29 cellular contexts compared by ENCODE assay signal in genomic region chr5:30605693-30606268, GRCh38.
DNase-seq lines count a peak whose midpoint lies in the region; ATAC-seq and TF ChIP-seq lines count a peak whose summit lies in the region.
"Had no signal": no experiment of that assay in that cellular context is flagged by ENCODE, and none has a peak within 500 bp of the region (broad histone marks: within the 10 kb centered on the region; RNA-seq: fewer than 3 reads in every experiment).

No MANE protein-coding gene starts in this region.

- no peak overlapping the region for H3K4me3 Mint-ChIP-seq in activated T-cell treated with anti-CD3 and anti-CD28 coated beads, Interleukin-2, amount 50 U/mL, for 4 hours
- H3K4me3 Mint-ChIP-seq: activated naive CD4-positive, alpha-beta T cell treated with anti-CD3 and anti-CD28 coated beads for 36 hours; CD8-positive, alpha-beta memory T cell; central memory CD8-positive, alpha-beta T cell; natural killer cell had no signal

- H4K20me1 ChIP-seq in PC-3 (ENCODE audit: low read length): no peaks in the 10 kb centered on the region

- 19% methylated on average over 2 of the region's 2 CpGs for WGBS in liver

- H3K4me3 ChIP-seq in PC-3 (ENCODE audit: low read length) (no peak overlapping the region), liver (ENCODE audit: low read depth in 1 of 3, low read length in 3 of 3) (no peak overlapping the region)
- H3K4me3 ChIP-seq: body of pancreas, esophagus muscularis mucosa, lung, psoas muscle, transverse colon had no signal

- TF ChIP-seq CTCF in PC-3 (conservative IDR thresholded peaks at IDR 0.05; ENCODE audit: low read depth, low read length) (no peak), liver (IDR thresholded peaks at IDR 0.05; ENCODE audit: low read depth, low read length, missing input control) (no peak)

- CTCF ChIA-PET in PC-3 (lab: Charles Lee): no interaction called here

- H3K36me3 Mint-ChIP-seq in activated T-cell treated with anti-CD3 and anti-CD28 coated beads, Interleukin-2, amount 50 U/mL, for 4 hours (ENCODE audit: insufficient read depth): no peaks in the 10 kb centered on the region
- H3K36me3 Mint-ChIP-seq: CD8-positive, alpha-beta memory T cell; natural killer cell had no signal

- ATAC-seq in PC-3 (peak; percentile 49; the same call in 1 of the 2 replicates), GM19467 (IDR thresholded peaks at IDR 0.05; ENCODE audit: unreplicated experiment) (no peak)
- no peak for ATAC-seq in activated T-cell treated with anti-CD3 and anti-CD28 coated beads, Interleukin-2, amount 50 U/mL, for 4 hours
- ATAC-seq: body of pancreas, natural killer cell, psoas muscle had no signal

- H2AFZ ChIP-seq in PC-3 (ENCODE audit: low read length): no peak overlapping the region

- intact Hi-C loops in PC-3 (cut with micrococcal nuclease): no loop called here

- H3K36me3 ChIP-seq in PC-3 (ENCODE audit: low read depth, low read length) (no peaks in the 10 kb centered on the region), liver (ENCODE audit: control insufficient read depth in 4 of 4, insufficient read depth in 3 of 4, low read depth in 1 of 4, low read length in 3 of 4) (no peaks in the 10 kb centered on the region)
- H3K36me3 ChIP-seq: esophagus muscularis mucosa, transverse colon had no signal

- no peaks in the 10 kb centered on the region for H3F3A ChIP-seq in PC-3 (ENCODE audit: low read length, unreplicated experiment)

- H3K9me3 ChIP-seq in PC-3 (ENCODE audit: low read length) (no peaks in the 10 kb centered on the region), liver (ENCODE audit: control insufficient read depth in 4 of 4, low read length in 3 of 4) (no peaks in the 10 kb centered on the region)
- H3K9me3 ChIP-seq: body of pancreas, esophagus muscularis mucosa, psoas muscle, transverse colon had no signal

- no peaks in the 10 kb centered on the region for H3K4me1 ChIP-seq in PC-3 (ENCODE audit: insufficient read depth, low read length)
- H3K4me1 ChIP-seq in liver (ENCODE audit: control insufficient read depth in 4 of 4, insufficient read depth in 4 of 4, low read length in 3 of 4): peaks cover 0 to 38% (median 28%) of the 10 kb centered on the region in 4 donors
- H3K4me1 ChIP-seq: body of pancreas, esophagus muscularis mucosa, psoas muscle, transverse colon had no signal

- H3K27me3 ChIP-seq in PC-3 (ENCODE audit: low read length) (no peaks in the 10 kb centered on the region), liver (ENCODE audit: control insufficient read depth in 4 of 4, insufficient read depth in 4 of 4, low read length in 3 of 4) (no peaks in the 10 kb centered on the region)
- H3K27me3 ChIP-seq: body of pancreas, esophagus muscularis mucosa, transverse colon had no signal

- H3K27me3 Mint-ChIP-seq in activated T-cell treated with anti-CD3 and anti-CD28 coated beads, Interleukin-2, amount 50 U/mL, for 4 hours (ENCODE audit: low read depth): no peaks in the 10 kb centered on the region
- H3K27me3 Mint-ChIP-seq: CD8-positive, alpha-beta memory T cell; central memory CD8-positive, alpha-beta T cell had no signal

- DNase-seq in DMS153 treated with DMSO at 0.1 percent for 48 hours (lab: John Stamatoyannopoulos, UW; ENCODE audit: unreplicated experiment) (peak; percentile 82), NCI-H2029 treated with DMSO at 0.1 percent for 48 hours (lab: John Stamatoyannopoulos, UW) (peak; percentile 64), PC-3 (no peak), NCI-H524 treated with DMSO at 0.1 percent for 48 hours (lab: John Stamatoyannopoulos, UW) (no peak), cerebellar nuclear complex (lab: John Stamatoyannopoulos, UW) (no peak)
- no peak for DNase-seq in activated T-cell treated with anti-CD3 and anti-CD28 coated beads, Interleukin-2, amount 50 U/mL, for 4 hours
- DNase-seq: activated CD4-positive, CD25-positive, alpha-beta regulatory T cell; activated naive CD4-positive, alpha-beta T cell treated with anti-CD3 and anti-CD28 coated beads for 36 hours; body of pancreas; CD8-positive, alpha-beta memory T cell; dermis blood vessel endothelial cell; foreskin fibroblast; H7; kidney; natural killer cell; NCI-H1436 treated with DMSO at 0.1 percent for 48 hours; NCI-H2171 treated with DMSO at 0.1 percent for 48 hours; NCI-H82; nucleus accumbens; psoas muscle; RPMI8226; stimulated activated CD4-positive, alpha-beta T cell treated with anti-CD3 and anti-CD28 coated beads, Interleukin-4, amount 100 ng/mL, for 4 hours; transverse colon had no signal

- H3K4me1 Mint-ChIP-seq in activated T-cell treated with anti-CD3 and anti-CD28 coated beads, Interleukin-2, amount 50 U/mL, for 4 hours (ENCODE audit: low read depth): no peaks in the 10 kb centered on the region
- H3K4me1 Mint-ChIP-seq: CD8-positive, alpha-beta memory T cell; central memory CD8-positive, alpha-beta T cell; natural killer cell had no signal

- no peaks in the 10 kb centered on the region for H3K9me2 ChIP-seq in PC-3 (replicated peaks; ENCODE audit: low read length)

- H3K79me2 ChIP-seq in PC-3 (ENCODE audit: low read length): no peaks in the 10 kb centered on the region

- no peak overlapping the region for H3K27ac ChIP-seq in PC-3 (ENCODE audit: low read length)
- H3K27ac ChIP-seq in liver (ENCODE audit: low read depth in 1 of 2, low read length in 2 of 2): no peak overlapping the region
- H3K27ac ChIP-seq: body of pancreas, esophagus muscularis mucosa, KMS-11, psoas muscle, transverse colon had no signal

- POLR2A ChIA-PET in PC-3 (lab: Charles Lee; ENCODE audit: unreplicated experiment): no interaction called here

- H3K9me3 Mint-ChIP-seq in activated T-cell treated with anti-CD3 and anti-CD28 coated beads, Interleukin-2, amount 50 U/mL, for 4 hours: peaks cover 9% of the 10 kb centered on the region

- no peak overlapping the region for H3K4me2 ChIP-seq in PC-3 (ENCODE audit: low read length)
- H3K4me2 ChIP-seq: KMS-11 had no signal

- no TSS peak for BruUV-seq in PC-3 (replicated peaks; lab: Mats Ljungman, UMichigan)

- H3K9ac ChIP-seq in PC-3 (ENCODE audit: low read length) (no peak overlapping the region), liver (ENCODE audit: low read depth in 1 of 2, low read length in 2 of 2) (no peak overlapping the region)
- H3K9ac ChIP-seq: KMS-11 had no signal

- TF ChIP-seq RAD21 in liver (IDR thresholded peaks at IDR 0.05): peak; percentile 57 to 59

TF ChIP-seq in liver, 16 proteins besides CTCF, POLR2A, EP300 and RAD21 (continues in another document):
- TF ChIP-seq ZBTB33 (IDR thresholded peaks at IDR 0.05) (peak; percentile 89), FOXA1 (IDR thresholded peaks at IDR 0.05) (peak; percentile 100), REST (IDR thresholded peaks at IDR 0.05) (peak; percentile 87), EGR1 (IDR thresholded peaks at IDR 0.05; ENCODE audit: low read depth in 2 of 2) (peak in 1 of 2 donors; percentile 26), SP1 (IDR thresholded peaks at IDR 0.05) (peak; percentile 89), FOXA2 (IDR thresholded peaks at IDR 0.05) (peak; percentile 100), YY1 (IDR thresholded peaks at IDR 0.05) (peak; percentile 87), GABPA (IDR thresholded peaks at IDR 0.05 in 1 of 2, conservative IDR thresholded peaks at IDR 0.05 in 1 of 2) (peak; percentile 8 to 23), HNF4A (conservative IDR thresholded peaks at IDR 0.05) (peak; percentile 94), HNF4G (IDR thresholded peaks at IDR 0.05) (peak; percentile 93), MAX (IDR thresholded peaks at IDR 0.05) (peak; percentile 93), JUND (IDR thresholded peaks at IDR 0.05) (peak; percentile 73 to 94)

Comparison
In these comparisons a context has a peak if more than half of its experiments do, and no peak if none do; other contexts are left out.
1. DNase-seq: peak in DMS153 treated with DMSO at 0.1 percent for 48 hours (single experiment) and NCI-H2029 treated with DMSO at 0.1 percent for 48 hours (single experiment); none in PC-3 (single experiment), activated T-cell treated with anti-CD3 and anti-CD28 coated beads, Interleukin-2, amount 50 U/mL, for 4 hours (single experiment), NCI-H524 treated with DMSO at 0.1 percent for 48 hours (single experiment) and cerebellar nuclear complex (0 of 2).